In the genomic region with DNA sequence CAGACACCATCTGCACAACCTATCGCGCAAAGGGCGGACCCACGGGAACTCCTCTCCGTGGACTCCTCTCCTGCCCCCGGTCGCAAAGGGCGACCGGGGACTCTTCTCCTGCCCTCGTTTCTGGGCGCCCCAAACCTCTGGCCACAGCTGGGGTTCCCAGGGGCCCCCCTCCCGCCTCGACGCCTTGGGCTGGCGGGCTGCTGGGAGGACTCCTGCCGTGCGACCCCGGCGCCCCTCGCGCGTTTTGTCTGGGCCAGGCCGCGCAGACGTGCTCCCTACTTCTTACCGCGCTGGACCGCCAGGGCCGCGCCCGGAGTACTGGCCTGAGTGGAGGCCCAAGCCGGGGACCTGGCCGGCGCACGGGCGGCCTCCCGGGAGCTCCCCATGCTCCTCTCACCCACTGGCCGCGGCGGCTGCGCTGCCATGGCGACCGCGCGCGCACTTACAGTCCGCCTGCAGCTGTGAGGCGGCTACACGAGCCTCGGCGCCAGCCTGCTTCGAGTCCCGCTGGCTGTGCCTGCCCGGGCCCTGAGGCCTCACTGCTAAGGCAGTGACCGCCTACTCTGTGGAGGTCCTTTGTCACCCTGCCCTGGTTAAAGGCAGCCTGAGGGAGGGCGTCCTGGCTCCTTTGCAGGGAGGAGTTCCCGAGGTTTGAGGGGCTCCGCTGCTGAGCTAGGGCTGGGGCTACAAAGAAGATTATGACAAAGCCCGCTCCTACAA, we compare ENCODE assay signal across 8 cellular contexts. TPM values are rescaled to one million over a fixed set of nuclear protein-coding genes. Genes with fewer than 3 reads are reported as not detected.
DNase-seq lines count a peak whose midpoint lies in the region; ATAC-seq, FAIRE-seq and TF ChIP-seq lines count a peak whose summit lies in the region.

No MANE protein-coding gene starts in this region.

- H3K27ac ChIP-seq in adrenal gland (peak overlapping the region in 3 of 5 donors; percentile 19 to 66 (median 46)), right cardiac atrium (ENCODE audit: low read length) (peak overlapping the region; percentile 55), prostate gland (peak overlapping the region; percentile 64 to 65)

- no peak for FAIRE-seq in urothelium cell line (lab: Jason Lieb, UNC)

- no peak for TF ChIP-seq POLR2A in adrenal gland (IDR thresholded peaks at IDR 0.05)
- TF ChIP-seq POLR2A in prostate gland (IDR thresholded peaks at IDR 0.05) = peak; percentile 5

- WGBS in adrenal gland, 4 donors = 0 to 1% (median 1%) methylated on average over 6 to 59 of the region's 59 CpGs; no CpG with 5 or more reads in 1 of the 4 donors
- WGBS in right cardiac atrium = under 1% methylated on average over 59 of the region's 59 CpGs
- 2% methylated on average over 30 of the region's 59 CpGs for WGBS in prostate gland

- peaks cover 3 to 9% of the 10 kb centered on the region in 2 donors for H3K4me1 ChIP-seq in adrenal gland (replicated peaks in 1 of 2)
- H3K4me1 ChIP-seq in right cardiac atrium (ENCODE audit: control insufficient read depth, insufficient read depth, low read length) = peaks cover 3% of the 10 kb centered on the region
- no peaks in the 10 kb centered on the region for H3K4me1 ChIP-seq in prostate gland (replicated peaks)

- H3K4me3 ChIP-seq in adrenal gland = peak overlapping the region in 2 of 4 donors; percentile 41 to 59
- H3K4me3 ChIP-seq in right cardiac atrium (ENCODE audit: low read length) = peak overlapping the region; percentile 78
- peak overlapping the region; percentile 47 to 48 for H3K4me3 ChIP-seq in prostate gland

- peak in 1 of 6 experiments; percentile 22 for TF ChIP-seq CTCF in adrenal gland (IDR thresholded peaks at IDR 0.05)
- peak in 1 of 4 experiments; percentile 6 for TF ChIP-seq CTCF in prostate gland (IDR thresholded peaks at IDR 0.05)

- peaks cover 0 to 5% (median 0%) of the 10 kb centered on the region in 3 donors for H3K9me3 ChIP-seq in adrenal gland (replicated peaks in 1 of 3)
- H3K9me3 ChIP-seq in right cardiac atrium (ENCODE audit: control insufficient read depth, low read length) = no peaks in the 10 kb centered on the region
- H3K9me3 ChIP-seq in prostate gland = no peaks in the 10 kb centered on the region

- H3K27me3 ChIP-seq in adrenal gland = no peaks in the 10 kb centered on the region
- H3K27me3 ChIP-seq in right cardiac atrium (ENCODE audit: control insufficient read depth, insufficient read depth) = no peaks in the 10 kb centered on the region
- H3K27me3 ChIP-seq in prostate gland (replicated peaks; ENCODE audit: insufficient read depth) = no peaks in the 10 kb centered on the region

- peak; percentile 60 for ATAC-seq in GM21367 (IDR thresholded peaks at IDR 0.05; ENCODE audit: unreplicated experiment)
- peak; percentile 96 for ATAC-seq in right cardiac atrium

- H3K36me3 ChIP-seq in adrenal gland (replicated peaks in 1 of 2) (no peaks in the 10 kb centered on the region), prostate gland (no peaks in the 10 kb centered on the region)

- peak; percentile 58 for DNase-seq in DMS153 (lab: John Stamatoyannopoulos, UW)
- peak; percentile 79 for DNase-seq in HT-29 (ENCODE audit: low spot score)
- peak; percentile 46 for DNase-seq in SHP77 treated with DMSO at 0.1 percent for 48 hours (lab: John Stamatoyannopoulos, UW)
- DNase-seq in adrenal gland = peak; percentile 54 to 81 (median 70)
- peak; percentile 86 to 93 (median 92) for DNase-seq in right cardiac atrium
- peak; percentile 41 for DNase-seq in prostate gland (ENCODE audit: low spot score)
- peak; percentile 6 for DNase-seq in urothelium cell line (ENCODE audit: low spot score)

- intact Hi-C loops in adrenal gland (cut with DNase I) = no loop called here
- intact Hi-C loops in right cardiac atrium (cut with DNase I) = no loop called here
- intact Hi-C loops in prostate gland (cut with DNase I) = no loop called here

RNA-seq across cellular contexts. Expression of a gene that starts 0.4 kb away (rescaled TPM):
- total RNA-seq in HT-29 (2014; rRNA removed; shearing (Covaris generic)) = not detected in 2 replicates
- total RNA-seq in adrenal gland = under 1 TPM in 1 of 8 donors, not detected in 7; 0.14 TPM
- under 1 TPM in 2 of 3 donors, not detected in 1; 0.13 to 0.16 TPM for polyA plus RNA-seq in adrenal gland
- not detected for total RNA-seq in right cardiac atrium
- polyA plus RNA-seq in right cardiac atrium = not detected
- under 1 TPM in 1 of 2 donors, not detected in 1; 0.74 TPM for total RNA-seq in prostate gland

RNA-seq across cellular contexts. Expression of a gene that starts 0.4 kb away (rescaled TPM):
- 0.81 and 4.2 TPM in 2 replicates for total RNA-seq in HT-29 (2014; rRNA removed; shearing (Covaris generic))
- 1 to 10 TPM in 5 of 8 donors, under 1 TPM in 3; 0.12 to 3.3 (median 1.9) TPM for total RNA-seq in adrenal gland
- 1 to 10 TPM; 1.2 to 2.9 (median 2.1) TPM for polyA plus RNA-seq in adrenal gland
- total RNA-seq in right cardiac atrium = 1 to 10 TPM; 2.1 to 5.5 (median 2.7) TPM
- 2.9 TPM for polyA plus RNA-seq in right cardiac atrium
- 1 to 10 TPM; 2.8 to 5.4 TPM for total RNA-seq in prostate gland

RNA-seq across cellular contexts. Expression of a gene that starts 39.1 kb away (rescaled TPM):
- total RNA-seq in HT-29 (2014; rRNA removed; shearing (Covaris generic)) = 7.9 and 13.4 TPM in 2 replicates
- total RNA-seq in adrenal gland = 10 to 100 TPM in 5 of 8 donors, 1 to 10 TPM in 3; 6.8 to 16.7 (median 11.0) TPM
- polyA plus RNA-seq in adrenal gland = 10 to 100 TPM in 1 of 3 donors, 1 to 10 TPM in 2; 6.1 to 14.8 (median 7.9) TPM
- 10 to 100 TPM; 12.4 to 16.0 (median 12.8) TPM for total RNA-seq in right cardiac atrium
- polyA plus RNA-seq in right cardiac atrium = 8.4 TPM
- total RNA-seq in prostate gland = 10 to 100 TPM; 13.5 to 19.9 TPM

RNA-seq across cellular contexts. Expression of a gene that starts 42.9 kb away (rescaled TPM):
- 3.3 and 3.4 TPM in 2 replicates for total RNA-seq in HT-29 (2014; rRNA removed; shearing (Covaris generic))
- 1 to 10 TPM; 1.1 to 4.2 (median 1.9) TPM for total RNA-seq in adrenal gland
- polyA plus RNA-seq in adrenal gland = 1 to 10 TPM in 1 of 3 donors, under 1 TPM in 2; 0.32 to 1.1 (median 0.37) TPM
- total RNA-seq in right cardiac atrium = 1 to 10 TPM; 1.7 to 2.8 (median 2.3) TPM
- 1.1 TPM for polyA plus RNA-seq in right cardiac atrium
- 1 to 10 TPM in 1 of 2 donors, under 1 TPM in 1; 0.46 to 4.5 TPM for total RNA-seq in prostate gland

RNA-seq across cellular contexts. Expression of a gene that starts 47.4 kb away (rescaled TPM):
- 748 and 829 TPM in 2 replicates for total RNA-seq in HT-29 (2014; rRNA removed; shearing (Covaris generic))
- total RNA-seq in adrenal gland (100 to 1,000 TPM in 1 of 8 donors, 10 to 100 TPM in 3, 1 to 10 TPM in 4; 1.4 to 200 (median 20.0) TPM), right cardiac atrium (1 to 10 TPM; 1.2 to 2.8 (median 1.4) TPM), prostate gland (1,000 to 10,000 TPM in 1 of 2 donors, 100 to 1,000 TPM in 1; 128 to 1,013 TPM)
- polyA plus RNA-seq in adrenal gland (not detected), right cardiac atrium (not detected)

Comparison
In these comparisons a context has a peak if more than half of its experiments do, and no peak if none do; other contexts are left out.
1. DNase-seq: peak in every context shown above with its lines; median percentile 92 in right cardiac atrium; 79 in HT-29; 70 in adrenal gland; 58 in DMS153; 46 in SHP77 treated with DMSO at 0.1 percent for 48 hours; 41 in prostate gland; 6 in urothelium cell line.